Comparison of ENCODE assay signal across 8 cellular contexts in genomic region chr2:68251855-68252406, GRCh38. TPM values are rescaled to one million over a fixed set of nuclear protein-coding genes. Genes with fewer than 3 reads are reported as not detected.
DNase-seq lines count a peak whose midpoint lies in the region; ATAC-seq and TF ChIP-seq lines count a peak whose summit lies in the region.

No MANE protein-coding gene starts in this region.

- H3K4me3 ChIP-seq in GM23248 = peak overlapping the region; percentile 93
- H3K4me3 ChIP-seq in NT2/D1 (ENCODE audit: insufficient read length, low read depth) = peak overlapping the region; percentile 84
- H3K4me3 ChIP-seq in heart right ventricle = peak overlapping the region; percentile 42 to 83 (median 76)

- H3F3A ChIP-seq in GM23248 (ENCODE audit: insufficient read depth) = peaks cover 28% of the 10 kb centered on the region

- no peak for TF ChIP-seq CTCF in heart right ventricle (IDR thresholded peaks at IDR 0.05)

- H3K36me3 ChIP-seq in GM23248 (ENCODE audit: low read depth) (no peaks in the 10 kb centered on the region), NT2/D1 (ENCODE audit: insufficient read depth, insufficient read length, low read length) (peaks cover 15% of the 10 kb centered on the region), heart right ventricle (no peaks in the 10 kb centered on the region)

- H3K79me2 ChIP-seq in GM23248 (ENCODE audit: insufficient read depth) = peaks cover 67% of the 10 kb centered on the region

- H3K27ac ChIP-seq in GM23248 (peak overlapping the region; percentile 95), heart right ventricle (peak overlapping the region; percentile 85 to 99 (median 93))

- peak overlapping the region; percentile 94 for H3K9ac ChIP-seq in GM23248
- peak overlapping the region; percentile 87 for H3K9ac ChIP-seq in NT2/D1 (ENCODE audit: insufficient read length, low read depth)

- H3K9me2 ChIP-seq in GM23248 (ENCODE audit: insufficient read depth) = no peaks in the 10 kb centered on the region

- DNase-seq in Daoy (ENCODE audit: low read depth) (peak; percentile 35), GM23248 (peak; percentile 66), NT2/D1 (ENCODE audit: low read depth, low spot score) (no peak), heart right ventricle (peak in 1 of 2 donors; percentile 47), sciatic nerve (ENCODE audit: low spot score) (peak; percentile 72), hepatic stellate cell (ENCODE audit: low spot score) (no peak), SW 1271 (lab: John Stamatoyannopoulos, UW) (no peak)
- DNase-seq in activated naive CD4-positive, alpha-beta T cell (lab: John Stamatoyannopoulos, UW) = peak; percentile 12 to 54 (median 23)

- intact Hi-C loops in heart right ventricle (cut with DNase I) (loop anchor here in 7 of 10 donors (1.0 to 10.0 kb wide), 12 partner anchors 35 to 193 kb away; partner anchors contain the start of genes PNO1 (in 7 of the 7) and CNRIP1 (in 2 of the 7)), sciatic nerve (cut with DNase I) (no loop called here)

- H3K27me3 ChIP-seq in GM23248 (replicated peaks; ENCODE audit: insufficient read depth) = no peaks in the 10 kb centered on the region
- no peaks in the 10 kb centered on the region for H3K27me3 ChIP-seq in NT2/D1 (ENCODE audit: insufficient read depth, insufficient read length)
- no peaks in the 10 kb centered on the region for H3K27me3 ChIP-seq in heart right ventricle

- ATAC-seq in heart right ventricle (no peak), sciatic nerve (no peak)

- H4K20me1 ChIP-seq in GM23248 (ENCODE audit: insufficient read depth) = peaks cover 35% of the 10 kb centered on the region

- WGBS in GM23248 (ENCODE audit: low coverage in 1 of 2, low lambda C conversion rate in 2 of 2, missing lambda C conversion rate in 2 of 2), 2 experiments = 1% methylated on average over 29 to 58 of the region's 78 CpGs
- WGBS in heart right ventricle, 2 donors = 0 to 1% methylated on average over 56 to 78 of the region's 78 CpGs

- H3K4me2 ChIP-seq in GM23248 (ENCODE audit: unreplicated experiment) = peak overlapping the region; percentile 97

- in situ Hi-C loops in GM23248 (cut with MboI) = no loop called here

- H3K4me1 ChIP-seq in GM23248 (ENCODE audit: insufficient read depth) = peaks cover 59% of the 10 kb centered on the region
- H3K4me1 ChIP-seq in NT2/D1 (ENCODE audit: insufficient read depth, insufficient read length) = no peaks in the 10 kb centered on the region
- peaks cover 6 to 68% (median 54%) of the 10 kb centered on the region in 9 donors for H3K4me1 ChIP-seq in heart right ventricle

- no peak overlapping the region; the same call in 1 of the 2 replicates for H2AFZ ChIP-seq in GM23248

- no peaks in the 10 kb centered on the region for H3K9me3 ChIP-seq in GM23248 (ENCODE audit: low read depth)
- no peaks in the 10 kb centered on the region for H3K9me3 ChIP-seq in NT2/D1 (ENCODE audit: insufficient read depth, low read length)
- no peaks in the 10 kb centered on the region for H3K9me3 ChIP-seq in heart right ventricle

RNA-seq across cellular contexts. Expression of gene PPP3R1, which starts 0.4 kb away (rescaled TPM):
- total RNA-seq in Daoy (2014; rRNA removed; shearing (Covaris generic)) = 17.9 and 20.7 TPM in 2 replicates
- 17.7 and 19.0 TPM in 2 replicates for total RNA-seq in GM23248 (2014; rRNA removed; shearing (Covaris generic))
- 3.8 and 4.0 TPM in 2 replicates for polyA plus RNA-seq in GM23248 (2016; fragmentation: Nextera tagmentation; extraction: Ambion mirVana)
- 10 to 100 TPM; 32.5 to 46.1 (median 39.3) TPM for total RNA-seq in heart right ventricle
- 10 to 100 TPM in 1 of 2 donors, 1 to 10 TPM in 1; 8.4 to 13.3 TPM for polyA plus RNA-seq in heart right ventricle
- total RNA-seq in sciatic nerve = 64.0 TPM

Comparison
In these comparisons a context has a peak if more than half of its experiments do, and no peak if none do; other contexts are left out.
1. DNase-seq: peak in Daoy (single experiment), GM23248 (single experiment), activated naive CD4-positive, alpha-beta T cell (4 of 4) and sciatic nerve (single experiment); none in NT2/D1 (single experiment), hepatic stellate cell (single experiment) and SW 1271 (0 of 2).
2. Peak in every context shown above with its lines, with median percentiles within 50 percentile points of each other: H3K4me3 ChIP-seq.